19 cellular contexts compared by ENCODE assay signal in genomic region chr4:108877821-108878220, GRCh38.
DNase-seq lines count a peak whose midpoint lies in the region; ATAC-seq, FAIRE-seq and TF ChIP-seq lines count a peak whose summit lies in the region.
"Had no signal": no experiment of that assay in that cellular context is flagged by ENCODE, and none has a peak within 500 bp of the region (broad histone marks: within the 10 kb centered on the region; RNA-seq: fewer than 3 reads in every experiment).

No MANE protein-coding gene starts in this region.

- CTCF ChIA-PET in A673 (lab: Charles Lee) = no interaction called here
- CTCF ChIA-PET in WTC11 (lab: Charles Lee) = no interaction called here
- CTCF ChIA-PET in HepG2 (lab: Yijun Ruan, JAX; ENCODE audit: low intra/inter-chr PET ratio, low total read pairs) = no interaction called here

- no peak overlapping the region for H3K9ac ChIP-seq in HepG2 (ENCODE audit: insufficient read depth, low read depth, low read length)

- H4K20me1 ChIP-seq in HepG2 (ENCODE audit: insufficient read depth, low read length) = no peaks in the 10 kb centered on the region

- peak overlapping the region; percentile 24 for H3K4me3 Mint-ChIP-seq in WTC11
- H3K4me3 Mint-ChIP-seq: CD4-positive, alpha-beta T cell had no signal

- no peaks in the 10 kb centered on the region for H3K27me3 ChIP-seq in A673 (replicated peaks; ENCODE audit: insufficient read depth, low read depth, low read length, poor library complexity)
- H3K27me3 ChIP-seq in aorta (ENCODE audit: control insufficient read depth in 1 of 2, insufficient read depth in 2 of 2, low read length in 1 of 2) = no peaks in the 10 kb centered on the region
- no peaks in the 10 kb centered on the region; a peak in 1 of 5 replicates for H3K27me3 ChIP-seq in HepG2 (ENCODE audit: control insufficient read depth in 1 of 2, insufficient read depth in 2 of 2, low read length in 2 of 2)
- H3K27me3 ChIP-seq: BE2C, SJCRH30 had no signal

- DNase-seq in A673 (ENCODE audit: low spot score) (peak; percentile 45), HPDE6-E6E7 (ENCODE audit: extremely low spot score) (peak; percentile 1), WTC11 (ENCODE audit: low spot score) (no peak), epithelial cell of esophagus (ENCODE audit: low read depth) (peak; percentile 28), aorta (no peak), NCI-H1417 treated with DMSO at 0.1 percent for 48 hours (lab: John Stamatoyannopoulos, UW) (no peak), HepG2 (ENCODE audit: low spot score) (no peak)
- DNase-seq: BE2C; CD4-positive, alpha-beta T cell; HCEC 1CT; IMR-90; Kasumi-1; NCI-H1930; NCI-H446; NCI-H69 had no signal

- no peak for TF ChIP-seq RAD21 in HepG2 (CRISPR knock-in tag; IDR thresholded peaks at IDR 0.05)

- H3K4me3 ChIP-seq in A673 (ENCODE audit: low read depth, low read length, poor library complexity, severe bottlenecking) = no peak overlapping the region
- no peak overlapping the region for H3K4me3 ChIP-seq in epithelial cell of esophagus (ENCODE audit: low read length)
- H3K4me3 ChIP-seq in aorta (ENCODE audit: low read length in 2 of 2) = no peak overlapping the region
- no peak overlapping the region for H3K4me3 ChIP-seq in HepG2 (replicated peaks in 1 of 3; ENCODE audit: insufficient read depth in 1 of 3, low read depth in 2 of 3, low read length in 3 of 3)
- H3K4me3 ChIP-seq: SJCRH30 had no signal

- H3K36me3 ChIP-seq in A673 (ENCODE audit: insufficient read depth, low read length, poor library complexity, severe bottlenecking) (no peaks in the 10 kb centered on the region), aorta (ENCODE audit: control insufficient read depth in 1 of 2, insufficient read depth in 2 of 2, low read length in 1 of 2) (no peaks in the 10 kb centered on the region), HepG2 (replicated peaks in 1 of 2; ENCODE audit: control insufficient read depth in 1 of 2, insufficient read depth in 2 of 2, low read length in 2 of 2) (no peaks in the 10 kb centered on the region)
- H3K36me3 ChIP-seq: BE2C, SJCRH30 had no signal

- WGBS in aorta, 2 donors = 86 to 88% methylated on average over 2 of the region's 2 CpGs
- 0% methylated on average over 2 of the region's 2 CpGs for WGBS in HepG2 (ENCODE audit: low lambda C conversion rate)

- H3K27ac ChIP-seq in A673 (ENCODE audit: low read depth, low read length, poor library complexity, severe bottlenecking) (peak overlapping the region; percentile 63), aorta (ENCODE audit: low read depth in 1 of 2, low read length in 2 of 2) (no peak overlapping the region), HepG2 (ENCODE audit: extremely low read length, insufficient read depth, low read length) (no peak overlapping the region)
- H3K27ac ChIP-seq: 22Rv1, SJCRH30 had no signal

- H3K9me3 ChIP-seq in A673 (ENCODE audit: low read depth, low read length, poor library complexity, severe bottlenecking) (no peaks in the 10 kb centered on the region), aorta (ENCODE audit: control insufficient read depth, low read length) (no peaks in the 10 kb centered on the region), HepG2 (ENCODE audit: low read length) (no peaks in the 10 kb centered on the region)
- H3K9me3 ChIP-seq: BE2C, SJCRH30 had no signal

- TF ChIP-seq EP300 in HepG2 (IDR thresholded peaks at IDR 0.05; ENCODE audit: low read depth in 2 of 2, low read length in 2 of 2) (no peak), HepG2 (CRISPR knock-in tag; IDR thresholded peaks at IDR 0.05; ENCODE audit: borderline replicate concordance) (no peak)

- FAIRE-seq in HepG2 (lab: Jason Lieb, UNC) = no peak
- FAIRE-seq: D721Med had no signal

- H2AFZ ChIP-seq in HepG2 (ENCODE audit: low read length) = no peak overlapping the region

- in situ Hi-C loops in HepG2 (cut with HindIII; ENCODE audit: extremely low pct_ligation_motif_present, low pct_unique_long_range_greater_than_20kb) = no loop called here

- H3K36me3 Mint-ChIP-seq in WTC11 = no peaks in the 10 kb centered on the region

- intact Hi-C loops in A673 (cut with micrococcal nuclease; ENCODE audit: unreplicated experiment) (no loop called here), aorta (cut with DNase I) (no loop called here), HepG2 (cut with micrococcal nuclease; ENCODE audit: unreplicated experiment) (no loop called here)

- H3K4me1 ChIP-seq in A673 (ENCODE audit: insufficient read depth, low read length, poor library complexity, severe bottlenecking) = peaks cover 64% of the 10 kb centered on the region
- no peaks in the 10 kb centered on the region for H3K4me1 ChIP-seq in aorta (ENCODE audit: control insufficient read depth in 1 of 2, insufficient read depth in 2 of 2, low read length in 2 of 2)
- no peaks in the 10 kb centered on the region for H3K4me1 ChIP-seq in HepG2 (ENCODE audit: insufficient read depth, low read length)
- H3K4me1 ChIP-seq: BE2C had no signal

- H3K4me2 ChIP-seq in HepG2 (ENCODE audit: low read depth, low read length) = no peak overlapping the region

- H3K9me3 Mint-ChIP-seq in WTC11 = no peaks in the 10 kb centered on the region
- H3K9me3 Mint-ChIP-seq: CD4-positive, alpha-beta T cell had no signal

- no peaks in the 10 kb centered on the region for H3K79me2 ChIP-seq in HepG2 (ENCODE audit: insufficient read depth, low read length)

- POLR2A ChIA-PET in A673 (lab: Charles Lee; ENCODE audit: low non-redundant PET) (no interaction called here), WTC11 (lab: Charles Lee) (no interaction called here), HepG2 (lab: Yijun Ruan, JAX) (no interaction called here)

- peaks cover 73% of the 10 kb centered on the region for H3K4me1 Mint-ChIP-seq in WTC11

- ATAC-seq in WTC11 (peak; percentile 78), aorta (ENCODE audit: low FRiP score) (no peak), HG03378 (IDR thresholded peaks at IDR 0.05; ENCODE audit: unreplicated experiment) (no peak), HepG2 (no peak)

- TF ChIP-seq POLR2A in HepG2 (IDR thresholded peaks at IDR 0.05; ENCODE audit: insufficient read depth in 1 of 2, low read depth in 2 of 2, low read length in 2 of 2) = no peak

- H3K27ac Mint-ChIP-seq in WTC11 = peak overlapping the region; percentile 78
- H3K27ac Mint-ChIP-seq: CD4-positive, alpha-beta T cell had no signal

- no TSS peak for BruUV-seq in A673 (replicated peaks; lab: Mats Ljungman, UMichigan)
- BruUV-seq in HepG2 (replicated peaks; lab: Mats Ljungman, UMichigan) = no TSS peak

- TF ChIP-seq CTCF in A673 (conservative IDR thresholded peaks at IDR 0.05; ENCODE audit: low read depth, low read length) = no peak
- no peak for TF ChIP-seq CTCF in WTC11 (IDR thresholded peaks at IDR 0.05)
- TF ChIP-seq CTCF in epithelial cell of esophagus (IDR thresholded peaks at IDR 0.05; ENCODE audit: insufficient read depth, low read depth, low read length, missing control alignments) = no peak
- TF ChIP-seq CTCF in HepG2 (CRISPR knock-in tag; IDR thresholded peaks at IDR 0.05) = no peak

- no peaks in the 10 kb centered on the region; the same call in 1 of the 2 replicates for H3K27me3 Mint-ChIP-seq in WTC11 (ENCODE audit: low read depth)
- H3K27me3 Mint-ChIP-seq: CD4-positive, alpha-beta T cell had no signal

TF ChIP-seq in WTC11, 78 proteins besides CTCF, POLR2A, EP300 and RAD21 (continues in another document):
- TF ChIP-seq JUN (CRISPR knock-in tag; IDR thresholded peaks at IDR 0.05) = no peak
- TF ChIP-seq ZMAT4 (CRISPR knock-in tag; IDR thresholded peaks at IDR 0.05) = no peak
- TF ChIP-seq PREB (CRISPR knock-in tag; IDR thresholded peaks at IDR 0.05; ENCODE audit: borderline replicate concordance) = no peak
- TF ChIP-seq ZNF416 (CRISPR knock-in tag; IDR thresholded peaks at IDR 0.05) = no peak

TF ChIP-seq in HepG2, 621 proteins besides CTCF, POLR2A, EP300 and RAD21 (continues in another document):
- TF ChIP-seq ZMAT3 (CRISPR knock-in tag; conservative IDR thresholded peaks at IDR 0.05) = no peak
- TF ChIP-seq NRL (CRISPR knock-in tag; IDR thresholded peaks at IDR 0.05; ENCODE audit: borderline replicate concordance) = no peak
- TF ChIP-seq, protein P1, sequence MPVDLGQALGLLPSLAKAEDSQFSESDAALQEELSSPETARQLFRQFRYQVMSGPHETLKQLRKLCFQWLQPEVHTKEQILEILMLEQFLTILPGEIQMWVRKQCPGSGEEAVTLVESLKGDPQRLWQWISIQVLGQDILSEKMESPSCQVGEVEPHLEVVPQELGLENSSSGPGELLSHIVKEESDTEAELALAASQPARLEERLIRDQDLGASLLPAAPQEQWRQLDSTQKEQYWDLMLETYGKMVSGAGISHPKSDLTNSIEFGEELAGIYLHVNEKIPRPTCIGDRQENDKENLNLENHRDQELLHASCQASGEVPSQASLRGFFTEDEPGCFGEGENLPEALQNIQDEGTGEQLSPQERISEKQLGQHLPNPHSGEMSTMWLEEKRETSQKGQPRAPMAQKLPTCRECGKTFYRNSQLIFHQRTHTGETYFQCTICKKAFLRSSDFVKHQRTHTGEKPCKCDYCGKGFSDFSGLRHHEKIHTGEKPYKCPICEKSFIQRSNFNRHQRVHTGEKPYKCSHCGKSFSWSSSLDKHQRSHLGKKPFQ (CRISPR knock-in tag; IDR thresholded peaks at IDR 0.05; ENCODE audit: insufficient replicate concordance) = no peak
- TF ChIP-seq MXD1 (CRISPR knock-in tag; IDR thresholded peaks at IDR 0.05) = no peak
- no peak for TF ChIP-seq TBX2 (CRISPR knock-in tag; IDR thresholded peaks at IDR 0.05; ENCODE audit: borderline replicate concordance)
- TF ChIP-seq, protein P2, sequence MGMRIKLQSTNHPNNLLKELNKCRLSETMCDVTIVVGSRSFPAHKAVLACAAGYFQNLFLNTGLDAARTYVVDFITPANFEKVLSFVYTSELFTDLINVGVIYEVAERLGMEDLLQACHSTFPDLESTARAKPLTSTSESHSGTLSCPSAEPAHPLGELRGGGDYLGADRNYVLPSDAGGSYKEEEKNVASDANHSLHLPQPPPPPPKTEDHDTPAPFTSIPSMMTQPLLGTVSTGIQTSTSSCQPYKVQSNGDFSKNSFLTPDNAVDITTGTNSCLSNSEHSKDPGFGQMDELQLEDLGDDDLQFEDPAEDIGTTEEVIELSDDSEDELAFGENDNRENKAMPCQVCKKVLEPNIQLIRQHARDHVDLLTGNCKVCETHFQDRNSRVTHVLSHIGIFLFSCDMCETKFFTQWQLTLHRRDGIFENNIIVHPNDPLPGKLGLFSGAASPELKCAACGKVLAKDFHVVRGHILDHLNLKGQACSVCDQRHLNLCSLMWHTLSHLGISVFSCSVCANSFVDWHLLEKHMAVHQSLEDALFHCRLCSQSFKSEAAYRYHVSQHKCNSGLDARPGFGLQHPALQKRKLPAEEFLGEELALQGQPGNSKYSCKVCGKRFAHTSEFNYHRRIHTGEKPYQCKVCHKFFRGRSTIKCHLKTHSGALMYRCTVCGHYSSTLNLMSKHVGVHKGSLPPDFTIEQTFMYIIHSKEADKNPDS (CRISPR knock-in tag; IDR thresholded peaks at IDR 0.05) = no peak

Comparison
In these comparisons a context has a peak if more than half of its experiments do, and no peak if none do; other contexts are left out.
1. DNase-seq: peak in A673 (single experiment), HPDE6-E6E7 (single experiment) and epithelial cell of esophagus (single experiment); none in WTC11 (single experiment), aorta (0 of 2), NCI-H1417 treated with DMSO at 0.1 percent for 48 hours (single experiment) and HepG2 (single experiment).